Comparison of ENCODE assay signal across 14 cellular contexts in genomic region chr11:94603587-94603986, GRCh38.
"Had no signal": no experiment of that assay in that cellular context is flagged by ENCODE, and none has a peak within 500 bp of the region (broad histone marks: within the 10 kb centered on the region; RNA-seq: fewer than 3 reads in every experiment).

No MANE protein-coding gene starts in this region.

- H3K9me3 ChIP-seq: ascending aorta, breast epithelium, lower lobe of right lung, tibial nerve, uterus had no signal

- ATAC-seq: left colon had no signal

- H3K36me3 ChIP-seq: breast epithelium, lower lobe of right lung, uterus, WERI-Rb-1 had no signal

- H3K36me3 Mint-ChIP-seq: activated naive CD4-positive, alpha-beta T cell treated with anti-CD3 and anti-CD28 coated beads, Interleukin-2, amount 10 ng/mL, durations not matched to agents 7 days and 5 days had no signal

- H3K27ac Mint-ChIP-seq: activated naive CD4-positive, alpha-beta T cell treated with anti-CD3 and anti-CD28 coated beads, Interleukin-2, amount 10 ng/mL, durations not matched to agents 7 days and 5 days; nephron progenitor cell had no signal

- H3K4me1 Mint-ChIP-seq: activated naive CD4-positive, alpha-beta T cell treated with anti-CD3 and anti-CD28 coated beads, Interleukin-2, amount 10 ng/mL, durations not matched to agents 7 days and 5 days; nephron progenitor cell had no signal

- H3K27me3 Mint-ChIP-seq: activated naive CD4-positive, alpha-beta T cell treated with anti-CD3 and anti-CD28 coated beads, Interleukin-2, amount 10 ng/mL, durations not matched to agents 7 days and 5 days had no signal

- H3K4me3 Mint-ChIP-seq: activated naive CD4-positive, alpha-beta T cell treated with anti-CD3 and anti-CD28 coated beads, Interleukin-2, amount 10 ng/mL, durations not matched to agents 7 days and 5 days; nephron progenitor cell had no signal

- DNase-seq: activated CD4-positive, alpha-beta T cell treated with anti-CD3 and anti-CD28 coated beads for 1 hour; activated CD8-positive, alpha-beta memory T cell treated with anti-CD3 and anti-CD28 coated beads, Interleukin-2, amount 50 U/mL, for 48 hours; activated effector memory CD4-positive, alpha-beta T cell treated with Interleukin-2 at 50 U/mL for 16 hours; cerebellar nuclear complex; nephron progenitor cell; T-helper 2 cell; WERI-Rb-1 had no signal

- H3K27me3 ChIP-seq: ascending aorta, breast epithelium, tibial nerve, uterus had no signal

- H3K9me3 Mint-ChIP-seq: activated naive CD4-positive, alpha-beta T cell treated with anti-CD3 and anti-CD28 coated beads, Interleukin-2, amount 10 ng/mL, durations not matched to agents 7 days and 5 days had no signal

- H3K4me3 ChIP-seq: ascending aorta, breast epithelium, lower lobe of right lung, tibial nerve, uterus had no signal

- H3K4me1 ChIP-seq: ascending aorta, breast epithelium, uterus had no signal

- H3K27ac ChIP-seq: ascending aorta, breast epithelium, lower lobe of right lung, tibial nerve, uterus, WERI-Rb-1 had no signal
